13 cellular contexts compared by ENCODE assay signal in genomic region chr16:70789231-70789926, GRCh38. TPM values are rescaled to one million over a fixed set of nuclear protein-coding genes. Genes with fewer than 3 reads are reported as not detected.
A peak's percentile ranks its signal among the peaks of the same experiment; 100 is the strongest.
DNase-seq lines count a peak whose midpoint lies in the region; ATAC-seq and TF ChIP-seq lines count a peak whose summit lies in the region.
"Had no signal": no experiment of that assay in that cellular context is flagged by ENCODE, and none has a peak within 500 bp of the region (broad histone marks: within the 10 kb centered on the region; RNA-seq: fewer than 3 reads in every experiment).

No MANE protein-coding gene starts in this region.

- no peak overlapping the region for H3K23ac ChIP-seq in H9 (ENCODE audit: insufficient read length, low read depth, low read length)

- H3K27ac ChIP-seq in H9 (ENCODE audit: insufficient read length, low read depth, low read length) (no peak overlapping the region), heart left ventricle (no peak overlapping the region), skeletal muscle tissue (ENCODE audit: low read depth, low read length) (peak overlapping the region; percentile 61)
- H3K27ac ChIP-seq: vagina had no signal

- no peak overlapping the region for H3K9ac ChIP-seq in H9 (ENCODE audit: extremely low read depth, insufficient read length, low read length)
- peak overlapping the region in 2 of 3 donors; percentile 27 to 69 for H3K9ac ChIP-seq in skeletal muscle tissue (ENCODE audit: low read depth in 1 of 3, low read length in 3 of 3)

- no peak overlapping the region; a peak in 1 of 5 replicates for H3K4me3 Mint-ChIP-seq in H9
- no peak overlapping the region for H3K4me3 Mint-ChIP-seq in mesothelial cell of epicardium

- H3K4me1 Mint-ChIP-seq in H9, result peaks cover 14% of the 10 kb centered on the region in 2 experiments
- no peaks in the 10 kb centered on the region for H3K4me1 Mint-ChIP-seq in mesothelial cell of epicardium

- no peak overlapping the region for H3T11ph ChIP-seq in H9 (ENCODE audit: low read length)

- no peak for TF ChIP-seq POLR2A in heart left ventricle (IDR thresholded peaks at IDR 0.05)

- peaks cover 5 to 20% (median 11%) of the 10 kb centered on the region in 3 experiments; a peak in 5 of 7 replicates for H3K36me3 Mint-ChIP-seq in H9 (ENCODE audit: insufficient read depth in 1 of 3, low read depth in 3 of 3)
- H3K36me3 Mint-ChIP-seq in mesothelial cell of epicardium, result peaks cover 3% of the 10 kb centered on the region

- H3K27me3 Mint-ChIP-seq in H9 (ENCODE audit: low read depth) (no peaks in the 10 kb centered on the region), mesothelial cell of epicardium (ENCODE audit: low read depth) (no peaks in the 10 kb centered on the region)

- H2AK5ac ChIP-seq in H9 (ENCODE audit: insufficient read length, low read length), result no peak overlapping the region

- intact Hi-C loops in heart left ventricle (cut with DNase I), result no loop called here

- H2BK5ac ChIP-seq in H9 (ENCODE audit: insufficient read length, low read length), result no peak overlapping the region

- H4K5ac ChIP-seq in H9 (ENCODE audit: insufficient read length, low read depth, low read length), result no peak overlapping the region

- no peak overlapping the region for H4K8ac ChIP-seq in H9 (replicated peaks; ENCODE audit: insufficient read length, low read depth, low read length)

- H3K36me3 ChIP-seq in heart left ventricle, result peaks cover 0 to 31% (median 20%) of the 10 kb centered on the region in 9 donors
- peaks cover 14 to 27% (median 20%) of the 10 kb centered on the region in 3 donors for H3K36me3 ChIP-seq in skeletal muscle tissue (ENCODE audit: control insufficient read depth in 3 of 3, insufficient read depth in 3 of 3, low read length in 3 of 3)

- no peak overlapping the region for H2BK20ac ChIP-seq in H9 (ENCODE audit: low read depth, low read length, poor library complexity, severe bottlenecking)

- H3K79me1 ChIP-seq in H9 (ENCODE audit: insufficient read depth, low read depth, low read length, poor library complexity, severe bottlenecking), result peaks cover 6% of the 10 kb centered on the region

- no peak overlapping the region for H3K4me3 ChIP-seq in heart left ventricle
- no peak overlapping the region for H3K4me3 ChIP-seq in skeletal muscle tissue (ENCODE audit: low read length in 3 of 3)
- H3K4me3 ChIP-seq: vagina had no signal

- no peak overlapping the region for H2BK12ac ChIP-seq in H9 (ENCODE audit: insufficient read length, low read depth, low read length)

- no peaks in the 10 kb centered on the region for H3K9me3 ChIP-seq in H9 (ENCODE audit: control insufficient read depth, low read depth, low read length)
- no peaks in the 10 kb centered on the region for H3K9me3 ChIP-seq in heart left ventricle
- no peaks in the 10 kb centered on the region for H3K9me3 ChIP-seq in skeletal muscle tissue (ENCODE audit: control insufficient read depth in 3 of 3, low read length in 3 of 3)
- H3K9me3 ChIP-seq: vagina had no signal

- no CpG with 5 or more reads among the region's 14 CpGs for WGBS in H9 (ENCODE audit: extremely low coverage, insufficient read length, low lambda C conversion rate)
- WGBS in heart left ventricle, 4 donors, result 65 to 77% (median 68%) methylated on average over 11 to 14 of the region's 14 CpGs

- H3K18ac ChIP-seq in H9 (ENCODE audit: insufficient read length, low read depth, low read length), result no peak overlapping the region

- H3K4me1 ChIP-seq in H9 (ENCODE audit: insufficient read depth, low read length), result no peaks in the 10 kb centered on the region
- peaks cover 0 to 8% (median 0%) of the 10 kb centered on the region in 12 donors for H3K4me1 ChIP-seq in heart left ventricle
- H3K4me1 ChIP-seq in skeletal muscle tissue (ENCODE audit: control insufficient read depth in 3 of 3, insufficient read depth in 3 of 3, low read length in 3 of 3), result peaks cover 14 to 42% (median 36%) of the 10 kb centered on the region in 3 donors

- H3K27me3 ChIP-seq in H9 (ENCODE audit: insufficient read depth, low read length) (no peaks in the 10 kb centered on the region), heart left ventricle (no peaks in the 10 kb centered on the region), skeletal muscle tissue (ENCODE audit: control insufficient read depth in 3 of 3, insufficient read depth in 3 of 3, low read length in 3 of 3) (no peaks in the 10 kb centered on the region)
- H3K27me3 ChIP-seq: vagina had no signal

- no peaks in the 10 kb centered on the region; the same call in 1 of the 2 replicates for H3K79me2 ChIP-seq in H9 (ENCODE audit: insufficient read depth, low read length)

- H3K27ac Mint-ChIP-seq in H9 (no peak overlapping the region; a peak in 3 of 7 replicates), mesothelial cell of epicardium (no peak overlapping the region)

- no peak overlapping the region for H3K4ac ChIP-seq in H9 (ENCODE audit: low read depth, low read length)

- H2BK15ac ChIP-seq in H9 (ENCODE audit: low read depth, low read length), result no peak overlapping the region

- peaks cover 2% of the 10 kb centered on the region for H4K20me1 ChIP-seq in H9 (ENCODE audit: control insufficient read depth, insufficient read depth, insufficient read length)

- ATAC-seq in heart left ventricle, result peak in 3 of 4 donors; percentile 17 to 63 (median 41)

- H3K9me3 Mint-ChIP-seq in H9, result no peaks in the 10 kb centered on the region
- H3K9me3 Mint-ChIP-seq in mesothelial cell of epicardium, result no peaks in the 10 kb centered on the region

- DNase-seq in H9, result peak; percentile 32
- DNase-seq in amniotic epithelial cell (ENCODE audit: low read depth), result peak; percentile 34
- DNase-seq in heart left ventricle, result peak in 2 of 5 donors; percentile 35 to 46
- no peak for DNase-seq in mesothelial cell of epicardium (ENCODE audit: low spot score in 2 of 2, unreplicated experiment in 2 of 2)
- DNase-seq in COLO668 (lab: John Stamatoyannopoulos, UW; ENCODE audit: unreplicated experiment), result no peak
- no peak for DNase-seq in NCI-H526 (lab: John Stamatoyannopoulos, UW)
- DNase-seq in NK-92 (lab: John Stamatoyannopoulos, UW; ENCODE audit: unreplicated experiment), result no peak
- DNase-seq: activated CD8-positive, alpha-beta memory T cell treated with anti-CD3 and anti-CD28 coated beads for 24 hours; DMS79; head of caudate nucleus; SIG-M5 had no signal

- no peak overlapping the region for H2BK120ac ChIP-seq in H9 (ENCODE audit: low read depth, low read length, poor library complexity, severe bottlenecking)

- no peak overlapping the region for H4K91ac ChIP-seq in H9 (ENCODE audit: insufficient read length, low read depth, low read length)

- no peaks in the 10 kb centered on the region for H3K23me2 ChIP-seq in H9 (ENCODE audit: insufficient read length, low read depth, low read length, poor library complexity, severe bottlenecking)

- no peak overlapping the region for H3K56ac ChIP-seq in H9 (ENCODE audit: insufficient read length, low read depth, low read length)

- H2AFZ ChIP-seq in H9 (ENCODE audit: low read length), result no peak overlapping the region

- no peak overlapping the region for H3K4me2 ChIP-seq in H9 (ENCODE audit: insufficient read depth, insufficient read length, low read length)

- no peak overlapping the region for H3K14ac ChIP-seq in H9 (ENCODE audit: insufficient read depth, low read length)

- TF ChIP-seq CTCF in H9 (conservative IDR thresholded peaks at IDR 0.05) (no peak), heart left ventricle (IDR thresholded peaks at IDR 0.05) (no peak), mesothelial cell of epicardium (IDR thresholded peaks at IDR 0.05; ENCODE audit: unreplicated experiment) (no peak)

RNA-seq across cellular contexts. Expression of gene VAC14, which starts 11.6 kb away (rescaled TPM):
- total RNA-seq in H9 (2021) (47.7 and 49.9 TPM in 2 replicates), heart left ventricle (10 to 100 TPM; 13.9 to 48.0 (median 24.4) TPM), skeletal muscle tissue (15.1 TPM), mesothelial cell of epicardium (36.3 to 39.1 TPM (median 37.9 TPM) in 3 replicates)
- polyA plus RNA-seq in heart left ventricle, result 10 to 100 TPM; 26.1 to 36.6 TPM

Comparison
In these comparisons a context has a peak if more than half of its experiments do, and no peak if none do; other contexts are left out.
1. DNase-seq: peak in H9 (single experiment) and amniotic epithelial cell (single experiment); none in mesothelial cell of epicardium (0 of 2), COLO668 (single experiment), NCI-H526 (0 of 2) and NK-92 (single experiment).